18 cellular contexts compared by ENCODE assay signal in genomic region chr14:94389731-94390371, GRCh38. TPM values are rescaled to one million over a fixed set of nuclear protein-coding genes. Genes with fewer than 3 reads are reported as not detected.
DNase-seq lines count a peak whose midpoint lies in the region; ATAC-seq and TF ChIP-seq lines count a peak whose summit lies in the region.
"Had no signal": no experiment of that assay in that cellular context is flagged by ENCODE, and none has a peak within 500 bp of the region (broad histone marks: within the 10 kb centered on the region; RNA-seq: fewer than 3 reads in every experiment).

No MANE protein-coding gene starts in this region.

- DNase-seq in HL-60 (ENCODE audit: low read depth in 1 of 2, low spot score in 1 of 2), result no peak
- DNase-seq in body of pancreas, result no peak
- peak in 1 of 3 donors; percentile 52 for DNase-seq in right lobe of liver
- DNase-seq in thoracic aorta (ENCODE audit: low spot score), result no peak
- DNase-seq in NCI-H69 (lab: John Stamatoyannopoulos, UW), result no peak
- no peak for DNase-seq in vagina (ENCODE audit: extremely low spot score in 2 of 2)
- no peak for DNase-seq in foreskin keratinocyte
- DNase-seq: activated CD4-positive, alpha-beta T cell treated with anti-CD3 and anti-CD28 coated beads, Interleukin-2, amount 50 U/mL, for 48 hours; activated naive CD8-positive, alpha-beta T cell treated with anti-CD3 and anti-CD28 coated beads, Interleukin-2, amount 50 U/mL, for 24 hours; effector memory CD4-positive, alpha-beta T cell; NCI-H1105; NCI-H2171; NCI-H82; stimulated activated CD4-positive, alpha-beta T cell treated with anti-CD3 and anti-CD28 coated beads, Interleukin-2, amount 100 ng/mL, for 24 hours had no signal

- H3K4me1 ChIP-seq in body of pancreas (peaks cover 70% of the 10 kb centered on the region), right lobe of liver (peaks cover 0 to 60% (median 18%) of the 10 kb centered on the region in 4 donors), thoracic aorta (ENCODE audit: control insufficient read depth in 1 of 2, low read depth in 2 of 2) (peaks cover 3% of the 10 kb centered on the region in 2 donors), vagina (peaks cover 11% of the 10 kb centered on the region), foreskin keratinocyte (no peaks in the 10 kb centered on the region)

- H3K27ac ChIP-seq in HL-60 (replicated peaks), result peak overlapping the region; percentile 68
- peak overlapping the region; percentile 32 to 79 (median 67) for H3K27ac ChIP-seq in body of pancreas
- peak overlapping the region; percentile 90 to 97 (median 96) for H3K27ac ChIP-seq in right lobe of liver
- no peak overlapping the region for H3K27ac ChIP-seq in thoracic aorta
- no peak overlapping the region for H3K27ac ChIP-seq in vagina
- no peak overlapping the region for H3K27ac ChIP-seq in foreskin keratinocyte
- H3K27ac ChIP-seq: KMS-11 had no signal

- TF ChIP-seq POLR2A in body of pancreas (IDR thresholded peaks at IDR 0.05) (no peak), right lobe of liver (IDR thresholded peaks at IDR 0.05) (no peak), vagina (IDR thresholded peaks at IDR 0.05) (no peak)

- WGBS in body of pancreas, 2 donors, result 62 to 66% methylated on average over 10 of the region's 10 CpGs
- 65% methylated on average over 8 of the region's 10 CpGs for WGBS in right lobe of liver (ENCODE audit: insufficient coverage, low coverage, low lambda C conversion rate, missing lambda C conversion rate)

- ATAC-seq in body of pancreas, result no peak
- no peak for ATAC-seq in right lobe of liver
- ATAC-seq in thoracic aorta (ENCODE audit: insufficient number of reproducible peaks, low FRiP score, low read depth), result no peak
- ATAC-seq in foreskin keratinocyte, result no peak
- ATAC-seq: activated naive CD8-positive, alpha-beta T cell treated with anti-CD3 and anti-CD28 coated beads, Interleukin-2, amount 50 U/mL, for 24 hours; Panc1 had no signal

- no peaks in the 10 kb centered on the region for H3K9me3 ChIP-seq in body of pancreas
- no peaks in the 10 kb centered on the region for H3K9me3 ChIP-seq in right lobe of liver
- H3K9me3 ChIP-seq in thoracic aorta, result no peaks in the 10 kb centered on the region
- no peaks in the 10 kb centered on the region for H3K9me3 ChIP-seq in vagina

- intact Hi-C loops in body of pancreas (cut with DNase I) (no loop called here), right lobe of liver (cut with DNase I) (no loop called here), vagina (cut with DNase I) (no loop called here)

- peak overlapping the region; percentile 39 for H3K4me3 ChIP-seq in HL-60 (replicated peaks; ENCODE audit: insufficient read depth, low read length)
- H3K4me3 ChIP-seq in body of pancreas, result no peak overlapping the region
- peak overlapping the region; percentile 34 to 93 (median 90) for H3K4me3 ChIP-seq in right lobe of liver
- H3K4me3 ChIP-seq in thoracic aorta, result peak overlapping the region; percentile 18
- no peak overlapping the region for H3K4me3 ChIP-seq in vagina

- no peak for TF ChIP-seq CTCF in HL-60 (IDR thresholded peaks at IDR 0.05; ENCODE audit: insufficient read depth, low read length)
- TF ChIP-seq CTCF in body of pancreas (IDR thresholded peaks at IDR 0.05), result no peak
- no peak for TF ChIP-seq CTCF in right lobe of liver (IDR thresholded peaks at IDR 0.05)
- no peak for TF ChIP-seq CTCF in thoracic aorta (IDR thresholded peaks at IDR 0.05)
- no peak for TF ChIP-seq CTCF in vagina (IDR thresholded peaks at IDR 0.05)
- no peak for TF ChIP-seq CTCF in foreskin keratinocyte (conservative IDR thresholded peaks at IDR 0.05)

- H3K36me3 ChIP-seq in body of pancreas (replicated peaks in 1 of 2; ENCODE audit: insufficient read depth in 1 of 2, low read depth in 2 of 2) (no peaks in the 10 kb centered on the region), right lobe of liver (peaks cover 0 to 21% (median 6%) of the 10 kb centered on the region in 4 donors), thoracic aorta (no peaks in the 10 kb centered on the region), vagina (no peaks in the 10 kb centered on the region)

- no peaks in the 10 kb centered on the region for H3K27me3 ChIP-seq in HL-60 (ENCODE audit: insufficient read depth, poor library complexity, severe bottlenecking)
- H3K27me3 ChIP-seq in body of pancreas, result no peaks in the 10 kb centered on the region
- H3K27me3 ChIP-seq in right lobe of liver, result no peaks in the 10 kb centered on the region
- no peaks in the 10 kb centered on the region for H3K27me3 ChIP-seq in thoracic aorta (replicated peaks; ENCODE audit: insufficient read depth)
- H3K27me3 ChIP-seq in vagina, result no peaks in the 10 kb centered on the region
- no peaks in the 10 kb centered on the region for H3K27me3 ChIP-seq in foreskin keratinocyte

RNA-seq across cellular contexts. Expression of gene SERPINA1, which starts 1.4 kb away (rescaled TPM):
- 10 to 100 TPM; 77.8 to 86.4 TPM for total RNA-seq in body of pancreas
- total RNA-seq in right lobe of liver, result over 10,000 TPM; 18,575 to 39,670 (median 31,917) TPM
- 10 to 100 TPM; 15.2 to 22.4 TPM for total RNA-seq in thoracic aorta
- 6.1 TPM for total RNA-seq in vagina
- total RNA-seq in foreskin keratinocyte, result 0.14 and 0.20 TPM in 2 replicates
- 0.12 and 0.39 TPM in 2 replicates for polyA plus RNA-seq in foreskin keratinocyte

RNA-seq across cellular contexts. Expression of gene SERPINA2, which starts 23.4 kb away (rescaled TPM):
- total RNA-seq in body of pancreas (not detected), right lobe of liver (not detected), thoracic aorta (not detected), vagina (not detected), foreskin keratinocyte (not detected in 2 replicates)
- not detected in 2 replicates for polyA plus RNA-seq in foreskin keratinocyte
- total RNA-seq: bronchial epithelial cell, kidney had no signal

Comparison
In these comparisons a context has a peak if more than half of its experiments do, and no peak if none do; other contexts are left out.
1. H3K27ac ChIP-seq: peak in HL-60 (single experiment), body of pancreas (4 of 4) and right lobe of liver (3 of 3); none in thoracic aorta (0 of 2), vagina (single experiment) and foreskin keratinocyte (single experiment).
2. H3K4me3 ChIP-seq: peak in HL-60 (single experiment), right lobe of liver (3 of 3) and thoracic aorta (single experiment); none in body of pancreas (0 of 2) and vagina (0 of 2).
3. RNA of gene SERPINA1, which starts 1.4 kb away (total RNA-seq): 18,575 to 39,670 TPM in right lobe of liver; 77.8 to 86.4 TPM in body of pancreas, 15.2 to 22.4 TPM in thoracic aorta, 6.1 TPM in vagina (single experiment) and 0.14 to 0.20 TPM in foreskin keratinocyte; every median in the first group is over 100 times any median in the second.